Comparison of ENCODE assay signal across 10 cellular contexts in the genomic region with DNA sequence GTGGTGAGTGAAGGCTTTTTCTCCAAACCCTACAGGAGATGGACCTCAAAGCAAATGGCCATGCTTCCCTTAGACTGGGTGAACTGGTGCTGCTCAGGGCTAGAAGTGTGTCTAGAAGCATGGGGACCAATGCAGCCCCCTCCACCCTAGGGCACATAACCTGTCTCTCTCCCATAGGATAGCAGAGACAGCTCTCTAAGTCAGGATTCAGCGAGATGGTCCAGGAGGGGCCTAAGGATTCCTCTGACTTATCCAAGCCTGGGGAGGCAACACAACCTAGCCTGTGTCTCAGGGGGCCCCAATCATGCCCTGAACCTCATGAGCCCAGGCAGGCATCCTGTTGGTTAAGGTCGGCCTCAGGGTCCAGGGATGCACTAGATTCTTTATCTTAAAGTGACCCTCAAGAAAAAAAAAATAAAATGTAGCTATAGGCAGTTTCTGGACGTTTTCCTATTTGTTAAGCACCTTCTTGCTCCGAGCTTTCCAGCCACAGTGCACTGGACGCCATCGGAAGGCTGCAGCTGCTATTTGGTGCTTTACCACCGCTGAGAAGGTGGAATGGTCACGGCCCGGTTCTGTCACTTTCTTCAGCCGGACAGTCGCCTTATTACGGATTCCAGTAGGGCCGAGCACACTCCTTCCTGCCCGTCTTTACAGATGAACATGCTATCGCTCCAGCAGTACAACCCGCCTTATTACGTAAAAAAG. TPM values are rescaled to one million over a fixed set of nuclear protein-coding genes. Genes with fewer than 3 reads are reported as not detected.
DNase-seq lines count a peak whose midpoint lies in the region; ATAC-seq, FAIRE-seq and TF ChIP-seq lines count a peak whose summit lies in the region.
"Had no signal": no experiment of that assay in that cellular context is flagged by ENCODE, and none has a peak within 500 bp of the region (broad histone marks: within the 10 kb centered on the region; RNA-seq: fewer than 3 reads in every experiment).

No MANE protein-coding gene starts in this region.

- no TSS peak for BruUV-seq in MCF 10A (replicated peaks; lab: Mats Ljungman, UMichigan)

- TF ChIP-seq CTCF in HFFc6 (IDR thresholded peaks at IDR 0.05) (no peak), MCF 10A (IDR thresholded peaks at IDR 0.05; ENCODE audit: unreplicated experiment) (no peak), kidney (IDR thresholded peaks at IDR 0.05; ENCODE audit: borderline replicate concordance, extremely low read depth, insufficient read depth) (no peak)

- CTCF ChIA-PET in MCF 10A (lab: Yijun Ruan, JAX) = interaction anchor here (1.1 kb wide), 1 partner anchor 534 kb away, joined by 3 read pairs; no protein-coding TSS in a partner anchor

- peaks cover 44 to 61% (median 46%) of the 10 kb centered on the region in 3 donors for H3K27me3 ChIP-seq in skeletal muscle tissue (ENCODE audit: control insufficient read depth in 3 of 3, insufficient read depth in 3 of 3, low read length in 3 of 3)
- H3K27me3 ChIP-seq: MG63 had no signal

- H3K9me3 Mint-ChIP-seq in HFFc6 = peaks cover 2% of the 10 kb centered on the region
- no peaks in the 10 kb centered on the region for H3K9me3 Mint-ChIP-seq in MCF 10A (ENCODE audit: unreplicated experiment)
- no peaks in the 10 kb centered on the region for H3K9me3 Mint-ChIP-seq in activated T-helper 17 cell treated with anti-CD3 and anti-CD28 coated beads, Interleukin-2, amount 50 U/mL, for 72 hours
- H3K9me3 Mint-ChIP-seq: activated naive CD4-positive, alpha-beta T cell treated with anti-CD3 and anti-CD28 coated beads, Interleukin-2, amount 50 U/mL, for 72 hours had no signal

- no peak for ATAC-seq in activated T-helper 17 cell treated with anti-CD3 and anti-CD28 coated beads, Interleukin-2, amount 50 U/mL, for 72 hours (replicated peaks)
- ATAC-seq in GM18861 (IDR thresholded peaks at IDR 0.05; ENCODE audit: unreplicated experiment) (no peak), GM21529 (IDR thresholded peaks at IDR 0.05; ENCODE audit: unreplicated experiment) (no peak)
- ATAC-seq: activated naive CD4-positive, alpha-beta T cell treated with anti-CD3 and anti-CD28 coated beads, Interleukin-2, amount 50 U/mL, for 72 hours had no signal

- H3K9ac ChIP-seq in kidney (ENCODE audit: low read length in 2 of 2) (peak overlapping the region in 1 of 2 donors; percentile 53), skeletal muscle tissue (ENCODE audit: low read depth in 1 of 3, low read length in 3 of 3) (peak overlapping the region in 1 of 3 donors; percentile 16)

- no peak for DNase-seq in HFFc6
- DNase-seq in MCF 10A (ENCODE audit: unreplicated experiment) = no peak
- DNase-seq in kidney = peak; percentile 17
- no peak for DNase-seq in activated T-cell treated with anti-CD3 and anti-CD28 coated beads, Interleukin-2, amount 50 U/mL, for 48 hours
- DNase-seq: MG63 had no signal

- H3K36me3 ChIP-seq in kidney (ENCODE audit: control insufficient read depth in 1 of 2, insufficient read depth in 2 of 2, low read length in 2 of 2) (no peaks in the 10 kb centered on the region), skeletal muscle tissue (ENCODE audit: control insufficient read depth in 3 of 3, insufficient read depth in 3 of 3, low read length in 3 of 3) (no peaks in the 10 kb centered on the region)
- H3K36me3 ChIP-seq: MG63 had no signal

- H3K4me1 ChIP-seq in kidney (ENCODE audit: control insufficient read depth in 1 of 2, insufficient read depth in 1 of 2, low read depth in 1 of 2, low read length in 2 of 2) (peaks cover 4 to 18% of the 10 kb centered on the region in 2 donors), skeletal muscle tissue (ENCODE audit: control insufficient read depth in 3 of 3, insufficient read depth in 3 of 3, low read length in 3 of 3) (peaks cover 37 to 42% (median 42%) of the 10 kb centered on the region in 3 donors)

- H3K27ac Mint-ChIP-seq in HFFc6 (peak overlapping the region; percentile 83), MCF 10A (ENCODE audit: low read depth, unreplicated experiment) (no peak overlapping the region)
- no peak overlapping the region for H3K27ac Mint-ChIP-seq in activated T-helper 17 cell treated with anti-CD3 and anti-CD28 coated beads, Interleukin-2, amount 50 U/mL, for 72 hours
- H3K27ac Mint-ChIP-seq: activated naive CD4-positive, alpha-beta T cell treated with anti-CD3 and anti-CD28 coated beads, Interleukin-2, amount 50 U/mL, for 72 hours had no signal

- H3K27me3 Mint-ChIP-seq in HFFc6 (ENCODE audit: insufficient read depth) (peaks cover 2% of the 10 kb centered on the region), MCF 10A (ENCODE audit: insufficient read depth, unreplicated experiment) (no peaks in the 10 kb centered on the region)
- H3K27me3 Mint-ChIP-seq in activated T-helper 17 cell treated with anti-CD3 and anti-CD28 coated beads, Interleukin-2, amount 50 U/mL, for 72 hours = peaks cover 23% of the 10 kb centered on the region

- peak overlapping the region; percentile 59 to 68 for H3K4me3 ChIP-seq in kidney (ENCODE audit: low read length in 2 of 2)
- peak overlapping the region; percentile 38 to 71 (median 67) for H3K4me3 ChIP-seq in skeletal muscle tissue (ENCODE audit: low read length in 3 of 3)
- H3K4me3 ChIP-seq: MG63 had no signal

- H3K27ac ChIP-seq in kidney (ENCODE audit: low read depth in 2 of 2, low read length in 2 of 2) (peak overlapping the region in 1 of 2 donors; percentile 43), skeletal muscle tissue (ENCODE audit: low read depth, low read length) (no peak overlapping the region)

- POLR2A ChIA-PET in MCF 10A (lab: Yijun Ruan, JAX) = no interaction called here

- peaks cover 2% of the 10 kb centered on the region for H3K36me3 Mint-ChIP-seq in HFFc6 (ENCODE audit: low read depth)
- peaks cover 3% of the 10 kb centered on the region for H3K36me3 Mint-ChIP-seq in MCF 10A (ENCODE audit: insufficient read depth, unreplicated experiment)
- no peaks in the 10 kb centered on the region for H3K36me3 Mint-ChIP-seq in activated T-helper 17 cell treated with anti-CD3 and anti-CD28 coated beads, Interleukin-2, amount 50 U/mL, for 72 hours (ENCODE audit: low read depth)
- H3K36me3 Mint-ChIP-seq: activated naive CD4-positive, alpha-beta T cell treated with anti-CD3 and anti-CD28 coated beads, Interleukin-2, amount 50 U/mL, for 72 hours had no signal

- FAIRE-seq in kidney (lab: Jason Lieb, UNC) = no peak

- peak overlapping the region; percentile 82 for H3K4me3 Mint-ChIP-seq in HFFc6
- H3K4me3 Mint-ChIP-seq in MCF 10A (ENCODE audit: unreplicated experiment) = peak overlapping the region; percentile 35
- H3K4me3 Mint-ChIP-seq in activated T-helper 17 cell treated with anti-CD3 and anti-CD28 coated beads, Interleukin-2, amount 50 U/mL, for 72 hours = no peak overlapping the region

- H3K9me3 ChIP-seq in kidney (ENCODE audit: control insufficient read depth in 1 of 2, low read length in 2 of 2) (no peaks in the 10 kb centered on the region), skeletal muscle tissue (ENCODE audit: control insufficient read depth in 3 of 3, low read length in 3 of 3) (no peaks in the 10 kb centered on the region)
- H3K9me3 ChIP-seq: MG63 had no signal

- H3K4me1 Mint-ChIP-seq in HFFc6 (ENCODE audit: low read depth) (peaks cover 17% of the 10 kb centered on the region), MCF 10A (ENCODE audit: insufficient read depth, unreplicated experiment) (no peaks in the 10 kb centered on the region)
- peaks cover under 1% of the 10 kb centered on the region for H3K4me1 Mint-ChIP-seq in activated T-helper 17 cell treated with anti-CD3 and anti-CD28 coated beads, Interleukin-2, amount 50 U/mL, for 72 hours

- intact Hi-C loops in MCF 10A (cut with micrococcal nuclease) (no loop called here), kidney (cut with DNase I) (no loop called here)

RNA-seq across cellular contexts. Expression of a gene that starts 5.0 kb away (rescaled TPM):
- 1,000 to 10,000 TPM; 1,259 to 2,084 (median 1,434) TPM for total RNA-seq in HFFc6 (2021; fragmentation: NEBNext Ultra II Directional; extraction: Animal tissue kit (Norgen Biotek cat#: 25700))
- total RNA-seq in MCF 10A (2022) = 96.6 and 106 TPM in 2 replicates
- 142 TPM for total RNA-seq in kidney
- polyA plus RNA-seq in kidney (ENCODE audit: insufficient read depth, low read depth, low replicate concordance) = 37.6 TPM
- 44.9 TPM for total RNA-seq in skeletal muscle tissue
- 1 to 10 TPM in 1 of 2 donors, under 1 TPM in 1; 0.82 to 3.7 TPM for total RNA-seq in activated T-helper 17 cell treated with anti-CD3 and anti-CD28 coated beads, Interleukin-2, amount 50 U/mL, for 72 hours

RNA-seq across cellular contexts. Expression of a gene that starts 39.2 kb away (rescaled TPM):
- 10 to 100 TPM; 23.2 to 28.5 (median 25.6) TPM for total RNA-seq in HFFc6 (2021; fragmentation: NEBNext Ultra II Directional; extraction: Animal tissue kit (Norgen Biotek cat#: 25700))
- total RNA-seq in MCF 10A (2022) (31.5 and 34.2 TPM in 2 replicates), kidney (21.9 TPM), skeletal muscle tissue (7.8 TPM)
- polyA plus RNA-seq in kidney (ENCODE audit: insufficient read depth, low read depth, low replicate concordance) = 14.6 TPM
- 10 to 100 TPM; 20.4 to 25.6 TPM for total RNA-seq in activated T-helper 17 cell treated with anti-CD3 and anti-CD28 coated beads, Interleukin-2, amount 50 U/mL, for 72 hours
